Comparison of ENCODE assay signal across 31 cellular contexts in genomic region chr7:33536398-33536797, GRCh38.
"Had no signal": no experiment of that assay in that cellular context is flagged by ENCODE, and none has a peak within 500 bp of the region (broad histone marks: within the 10 kb centered on the region; RNA-seq: fewer than 3 reads in every experiment).

No MANE protein-coding gene starts in this region.

- H3K9me3 ChIP-seq: ascending aorta had no signal

- H3K36me3 ChIP-seq: ascending aorta, brain microvascular endothelial cell, WERI-Rb-1 had no signal

- H3K27me3 ChIP-seq: ascending aorta, brain microvascular endothelial cell, dorsolateral prefrontal cortex had no signal

- H3K36me3 Mint-ChIP-seq: activated naive CD4-positive, alpha-beta T cell treated with anti-CD3 and anti-CD28 coated beads, Interleukin-2, amount 10 ng/mL, durations not matched to agents 7 days and 5 days had no signal

- DNase-seq: activated CD4-positive, alpha-beta memory T cell treated with anti-CD3 and anti-CD28 coated beads for 36 hours; activated CD4-positive, alpha-beta T cell treated with anti-CD3 and anti-CD28 coated beads for 36 hours; activated CD4-positive, alpha-beta T cell treated with anti-CD3 and anti-CD28 coated beads, Interleukin-2, amount 10 ng/mL, durations not matched to agents 24 days and 14 days; activated CD4-positive, CD25-positive, alpha-beta regulatory T cell; activated CD4-positive, CD25-positive, alpha-beta regulatory T cell treated with anti-CD3 and anti-CD28 coated beads, Interleukin-2, amount 50 U/mL, for 72 hours; activated CD8-positive, alpha-beta memory T cell treated with anti-CD3 and anti-CD28 coated beads, Interleukin-2, amount 10 ng/mL, durations not matched to agents 7 days and 5 days; activated CD8-positive, alpha-beta memory T cell treated with anti-CD3 and anti-CD28 coated beads, Interleukin-2, amount 50 U/mL, for 4 hours; activated CD8-positive, alpha-beta T cell treated with anti-CD3 and anti-CD28 coated beads, Interleukin-2, amount 10 ng/mL, durations not matched to agents 7 days and 5 days; activated gamma-delta T cell; activated naive CD4-positive, alpha-beta T cell; activated naive CD4-positive, alpha-beta T cell treated with anti-CD3 and anti-CD28 coated beads, Interleukin-2, amount 10 ng/mL, durations not matched to agents 7 days and 5 days; activated naive CD8-positive, alpha-beta T cell treated with anti-CD3 and anti-CD28 coated beads, Interleukin-2, amount 10 ng/mL, durations not matched to agents 7 days and 5 days; activated T-cell treated with anti-CD3 and anti-CD28 coated beads, Interleukin-2, amount 50 U/mL, for 24 hours; activated T-cell treated with anti-CD3 and anti-CD28 coated beads, Interleukin-2, amount 50 U/mL, for 72 hours; brain microvascular endothelial cell; dorsolateral prefrontal cortex; effector memory CD4-positive, alpha-beta T cell; endodermal cell; foreskin fibroblast; head of caudate nucleus; T-helper 1 cell; T-helper 17 cell; T1000; WERI-Rb-1 had no signal

- H3K4me1 ChIP-seq: ascending aorta had no signal

- H3K27me3 Mint-ChIP-seq: activated CD4-positive, alpha-beta memory T cell treated with anti-CD3 and anti-CD28 coated beads for 36 hours; activated CD4-positive, alpha-beta T cell treated with anti-CD3 and anti-CD28 coated beads for 36 hours; activated CD4-positive, alpha-beta T cell treated with anti-CD3 and anti-CD28 coated beads, Interleukin-2, amount 10 ng/mL, durations not matched to agents 24 days and 14 days; activated CD8-positive, alpha-beta memory T cell treated with anti-CD3 and anti-CD28 coated beads, Interleukin-2, amount 10 ng/mL, durations not matched to agents 7 days and 5 days; activated naive CD4-positive, alpha-beta T cell treated with anti-CD3 and anti-CD28 coated beads, Interleukin-2, amount 10 ng/mL, durations not matched to agents 7 days and 5 days; activated naive CD8-positive, alpha-beta T cell treated with anti-CD3 and anti-CD28 coated beads, Interleukin-2, amount 10 ng/mL, durations not matched to agents 7 days and 5 days; activated T-cell treated with anti-CD3 and anti-CD28 coated beads, Interleukin-2, amount 50 U/mL, for 24 hours; central memory CD8-positive, alpha-beta T cell; dendritic cell treated with granulocyte-macrophage colony-stimulating factor and Interleukin-4, amounts not matched to agents 40 ng/mL and 50 ng/mL, for 4 days; T-helper 17 cell had no signal

- H3K4me3 ChIP-seq: ascending aorta, coronary artery, dorsolateral prefrontal cortex had no signal

- ATAC-seq: activated CD4-positive, alpha-beta T cell treated with anti-CD3 and anti-CD28 coated beads for 36 hours; activated CD8-positive, alpha-beta memory T cell treated with anti-CD3 and anti-CD28 coated beads, Interleukin-2, amount 10 ng/mL, durations not matched to agents 7 days and 5 days; activated CD8-positive, alpha-beta T cell treated with anti-CD3 and anti-CD28 coated beads, Interleukin-2, amount 10 ng/mL, durations not matched to agents 7 days and 5 days; activated naive CD4-positive, alpha-beta T cell treated with anti-CD3 and anti-CD28 coated beads, Interleukin-2, amount 50 U/mL, for 72 hours; activated T-cell treated with anti-CD3 and anti-CD28 coated beads, Interleukin-2, amount 50 U/mL, for 72 hours; esophagus mucosa; T-helper 17 cell had no signal

- H3K4me3 Mint-ChIP-seq: activated CD4-positive, alpha-beta memory T cell treated with anti-CD3 and anti-CD28 coated beads for 36 hours; activated CD4-positive, alpha-beta T cell treated with anti-CD3 and anti-CD28 coated beads for 36 hours; activated CD4-positive, alpha-beta T cell treated with anti-CD3 and anti-CD28 coated beads, Interleukin-2, amount 10 ng/mL, durations not matched to agents 24 days and 14 days; activated CD8-positive, alpha-beta memory T cell treated with anti-CD3 and anti-CD28 coated beads, Interleukin-2, amount 10 ng/mL, durations not matched to agents 7 days and 5 days; activated CD8-positive, alpha-beta T cell treated with anti-CD3 and anti-CD28 coated beads, Interleukin-2, amount 10 ng/mL, durations not matched to agents 7 days and 5 days; activated naive CD4-positive, alpha-beta T cell treated with anti-CD3 and anti-CD28 coated beads, Interleukin-2, amount 10 ng/mL, durations not matched to agents 7 days and 5 days; activated naive CD8-positive, alpha-beta T cell treated with anti-CD3 and anti-CD28 coated beads, Interleukin-2, amount 10 ng/mL, durations not matched to agents 7 days and 5 days; activated T-cell treated with anti-CD3 and anti-CD28 coated beads, Interleukin-2, amount 50 U/mL, for 24 hours; activated T-cell treated with anti-CD3 and anti-CD28 coated beads, Interleukin-2, amount 50 U/mL, for 72 hours; central memory CD8-positive, alpha-beta T cell; dendritic cell treated with granulocyte-macrophage colony-stimulating factor and Interleukin-4, amounts not matched to agents 40 ng/mL and 50 ng/mL, for 4 days; endodermal cell; T-helper 17 cell; T-helper 2 cell treated with Interferon-gamma antibody and Interleukin-4, amounts not matched to agents 5 μg/mL and 100 μg/mL, for 36 hours had no signal

- H3K4me1 Mint-ChIP-seq: activated CD4-positive, alpha-beta T cell treated with anti-CD3 and anti-CD28 coated beads for 36 hours; activated CD4-positive, alpha-beta T cell treated with anti-CD3 and anti-CD28 coated beads, Interleukin-2, amount 10 ng/mL, durations not matched to agents 24 days and 14 days; activated naive CD4-positive, alpha-beta T cell treated with anti-CD3 and anti-CD28 coated beads, Interleukin-2, amount 10 ng/mL, durations not matched to agents 7 days and 5 days; T-helper 17 cell had no signal

- H3K27ac ChIP-seq: ascending aorta, brain microvascular endothelial cell, coronary artery, dorsolateral prefrontal cortex, WERI-Rb-1 had no signal

- H3K27ac Mint-ChIP-seq: activated CD4-positive, alpha-beta memory T cell treated with anti-CD3 and anti-CD28 coated beads for 36 hours; activated CD4-positive, alpha-beta T cell treated with anti-CD3 and anti-CD28 coated beads for 36 hours; activated CD4-positive, alpha-beta T cell treated with anti-CD3 and anti-CD28 coated beads, Interleukin-2, amount 10 ng/mL, durations not matched to agents 24 days and 14 days; activated CD8-positive, alpha-beta memory T cell treated with anti-CD3 and anti-CD28 coated beads, Interleukin-2, amount 10 ng/mL, durations not matched to agents 7 days and 5 days; activated CD8-positive, alpha-beta T cell treated with anti-CD3 and anti-CD28 coated beads, Interleukin-2, amount 10 ng/mL, durations not matched to agents 7 days and 5 days; activated naive CD4-positive, alpha-beta T cell treated with anti-CD3 and anti-CD28 coated beads, Interleukin-2, amount 10 ng/mL, durations not matched to agents 7 days and 5 days; activated naive CD4-positive, alpha-beta T cell treated with anti-CD3 and anti-CD28 coated beads, Interleukin-2, amount 50 U/mL, for 72 hours; activated naive CD8-positive, alpha-beta T cell treated with anti-CD3 and anti-CD28 coated beads, Interleukin-2, amount 10 ng/mL, durations not matched to agents 7 days and 5 days; activated T-cell treated with anti-CD3 and anti-CD28 coated beads, Interleukin-2, amount 50 U/mL, for 24 hours; activated T-cell treated with anti-CD3 and anti-CD28 coated beads, Interleukin-2, amount 50 U/mL, for 72 hours; dendritic cell treated with granulocyte-macrophage colony-stimulating factor and Interleukin-4, amounts not matched to agents 40 ng/mL and 50 ng/mL, for 4 days; endodermal cell; T-helper 17 cell; T-helper 2 cell treated with Interferon-gamma antibody and Interleukin-4, amounts not matched to agents 5 μg/mL and 100 μg/mL, for 36 hours had no signal
